1 cellular context compared by ENCODE assay signal in genomic region chr7:101299511-101300464, GRCh38.
A peak's percentile ranks its signal among the peaks of the same experiment; 100 is the strongest.
TF ChIP-seq lines count a peak whose summit lies in the region.

No MANE protein-coding gene starts in this region.

TF ChIP-seq in HepG2, 621 proteins besides CTCF, POLR2A, EP300 and RAD21 (continued from another document and continues in another):
- TF ChIP-seq MZF1 (CRISPR knock-in tag; IDR thresholded peaks at IDR 0.05; ENCODE audit: borderline replicate concordance) (no peak), ZNF775 (CRISPR knock-in tag; IDR thresholded peaks at IDR 0.05; ENCODE audit: borderline replicate concordance) (no peak), JARID2 (CRISPR knock-in tag; IDR thresholded peaks at IDR 0.05; ENCODE audit: insufficient replicate concordance) (no peak), ZFAT (CRISPR knock-in tag; conservative IDR thresholded peaks at IDR 0.05) (no peak), ZBTB1 (CRISPR knock-in tag; IDR thresholded peaks at IDR 0.05; ENCODE audit: borderline replicate concordance) (no peak), ZNF501 (CRISPR knock-in tag; IDR thresholded peaks at IDR 0.05) (0 out of 2 replicates have a peak, but pooled peaks have one; percentile 21), ZNF772 (CRISPR knock-in tag; IDR thresholded peaks at IDR 0.05) (no peak), KMT2B (CRISPR knock-in tag; IDR thresholded peaks at IDR 0.05) (no peak), RFXAP (CRISPR knock-in tag; IDR thresholded peaks at IDR 0.05; ENCODE audit: borderline replicate concordance) (no peak), FOSL1 (CRISPR knock-in tag; IDR thresholded peaks at IDR 0.05; ENCODE audit: borderline replicate concordance) (no peak), HMG20A (CRISPR knock-in tag; IDR thresholded peaks at IDR 0.05; ENCODE audit: borderline replicate concordance) (no peak), ZSCAN29 (CRISPR knock-in tag; conservative IDR thresholded peaks at IDR 0.05) (no peak), KDM1A (CRISPR knock-in tag; IDR thresholded peaks at IDR 0.05) (no peak), ZNF543 (CRISPR knock-in tag; IDR thresholded peaks at IDR 0.05) (no peak), ZFP41 (CRISPR knock-in tag; IDR thresholded peaks at IDR 0.05; ENCODE audit: borderline replicate concordance) (no peak), ZNF569 (CRISPR knock-in tag; IDR thresholded peaks at IDR 0.05; ENCODE audit: borderline replicate concordance) (no peak), ZNF329 (CRISPR knock-in tag; IDR thresholded peaks at IDR 0.05; ENCODE audit: low read depth) (no peak), ZNF747 (CRISPR knock-in tag; IDR thresholded peaks at IDR 0.05; ENCODE audit: borderline replicate concordance) (no peak), SAP130 (CRISPR knock-in tag; IDR thresholded peaks at IDR 0.05; ENCODE audit: low read depth) (no peak), STAG1 (CRISPR knock-in tag; IDR thresholded peaks at IDR 0.05) (no peak), ZBTB43 (CRISPR knock-in tag; conservative IDR thresholded peaks at IDR 0.05) (no peak), FOXM1 (CRISPR knock-in tag; IDR thresholded peaks at IDR 0.05) (no peak), HES4 (CRISPR knock-in tag; IDR thresholded peaks at IDR 0.05; ENCODE audit: borderline replicate concordance) (no peak), ZNF891 (CRISPR knock-in tag; IDR thresholded peaks at IDR 0.05) (0 out of 2 replicates have a peak, but pooled peaks have one; percentile 35), LBX2 (CRISPR knock-in tag; IDR thresholded peaks at IDR 0.05; ENCODE audit: borderline replicate concordance) (no peak), ZNF30 (CRISPR knock-in tag; IDR thresholded peaks at IDR 0.05) (no peak), CEBPB (IDR thresholded peaks at IDR 0.05; ENCODE audit: borderline replicate concordance, low read depth, low read length) (no peak), ZNF777 (CRISPR knock-in tag; IDR thresholded peaks at IDR 0.05) (peak; percentile 88), PAX8 (CRISPR knock-in tag; IDR thresholded peaks at IDR 0.05; ENCODE audit: borderline replicate concordance) (no peak), SMYD3 (CRISPR knock-in tag; IDR thresholded peaks at IDR 0.05) (no peak), IKZF1 (IDR thresholded peaks at IDR 0.05) (no peak), ZNF850 (CRISPR knock-in tag; conservative IDR thresholded peaks at IDR 0.05) (peak; percentile 65; the same call in 1 of the 2 replicates), SP2 (CRISPR knock-in tag; IDR thresholded peaks at IDR 0.05) (no peak), SATB2 (CRISPR knock-in tag; IDR thresholded peaks at IDR 0.05) (no peak), SOX5 (CRISPR knock-in tag; IDR thresholded peaks at IDR 0.05; ENCODE audit: borderline replicate concordance) (no peak), YY1 (IDR thresholded peaks at IDR 0.05; ENCODE audit: insufficient read depth, insufficient replicate concordance, low read depth, low read length) (no peak), ZNF549 (CRISPR knock-in tag; IDR thresholded peaks at IDR 0.05) (no peak), FOXP4 (CRISPR knock-in tag; IDR thresholded peaks at IDR 0.05) (no peak), ZBTB33 (CRISPR knock-in tag; IDR thresholded peaks at IDR 0.05) (peak; percentile 33; the same call in 1 of the 2 replicates), HMGA1 (CRISPR knock-in tag; conservative IDR thresholded peaks at IDR 0.05) (no peak), HNRNPLL (IDR thresholded peaks at IDR 0.05; ENCODE audit: low read depth, low read length, poor library complexity, severe bottlenecking) (peak; percentile 17), IRX3 (CRISPR knock-in tag; IDR thresholded peaks at IDR 0.05; ENCODE audit: borderline replicate concordance, low read depth) (no peak), REXO4 (CRISPR knock-in tag; IDR thresholded peaks at IDR 0.05; ENCODE audit: borderline replicate concordance) (no peak), MEIS2 (CRISPR knock-in tag; IDR thresholded peaks at IDR 0.05) (no peak), MIER3 (CRISPR knock-in tag; IDR thresholded peaks at IDR 0.05; ENCODE audit: borderline replicate concordance) (no peak), RORA (CRISPR knock-in tag; IDR thresholded peaks at IDR 0.05) (no peak), GPN1 (CRISPR knock-in tag; IDR thresholded peaks at IDR 0.05; ENCODE audit: borderline replicate concordance) (no peak), TCF12 (IDR thresholded peaks at IDR 0.05) (no peak), TCF12 (CRISPR knock-in tag; IDR thresholded peaks at IDR 0.05) (no peak), DPF2 (CRISPR knock-in tag; IDR thresholded peaks at IDR 0.05; ENCODE audit: borderline replicate concordance, low read depth) (no peak)
- TF ChIP-seq, protein P1, sequence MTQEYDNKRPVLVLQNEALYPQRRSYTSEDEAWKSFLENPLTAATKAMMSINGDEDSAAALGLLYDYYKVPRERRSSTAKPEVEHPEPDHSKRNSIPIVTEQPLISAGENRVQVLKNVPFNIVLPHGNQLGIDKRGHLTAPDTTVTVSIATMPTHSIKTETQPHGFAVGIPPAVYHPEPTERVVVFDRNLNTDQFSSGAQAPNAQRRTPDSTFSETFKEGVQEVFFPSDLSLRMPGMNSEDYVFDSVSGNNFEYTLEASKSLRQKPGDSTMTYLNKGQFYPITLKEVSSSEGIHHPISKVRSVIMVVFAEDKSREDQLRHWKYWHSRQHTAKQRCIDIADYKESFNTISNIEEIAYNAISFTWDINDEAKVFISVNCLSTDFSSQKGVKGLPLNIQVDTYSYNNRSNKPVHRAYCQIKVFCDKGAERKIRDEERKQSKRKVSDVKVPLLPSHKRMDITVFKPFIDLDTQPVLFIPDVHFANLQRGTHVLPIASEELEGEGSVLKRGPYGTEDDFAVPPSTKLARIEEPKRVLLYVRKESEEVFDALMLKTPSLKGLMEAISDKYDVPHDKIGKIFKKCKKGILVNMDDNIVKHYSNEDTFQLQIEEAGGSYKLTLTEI (CRISPR knock-in tag; conservative IDR thresholded peaks at IDR 0.05), result no peak
- TF ChIP-seq, protein P2, sequence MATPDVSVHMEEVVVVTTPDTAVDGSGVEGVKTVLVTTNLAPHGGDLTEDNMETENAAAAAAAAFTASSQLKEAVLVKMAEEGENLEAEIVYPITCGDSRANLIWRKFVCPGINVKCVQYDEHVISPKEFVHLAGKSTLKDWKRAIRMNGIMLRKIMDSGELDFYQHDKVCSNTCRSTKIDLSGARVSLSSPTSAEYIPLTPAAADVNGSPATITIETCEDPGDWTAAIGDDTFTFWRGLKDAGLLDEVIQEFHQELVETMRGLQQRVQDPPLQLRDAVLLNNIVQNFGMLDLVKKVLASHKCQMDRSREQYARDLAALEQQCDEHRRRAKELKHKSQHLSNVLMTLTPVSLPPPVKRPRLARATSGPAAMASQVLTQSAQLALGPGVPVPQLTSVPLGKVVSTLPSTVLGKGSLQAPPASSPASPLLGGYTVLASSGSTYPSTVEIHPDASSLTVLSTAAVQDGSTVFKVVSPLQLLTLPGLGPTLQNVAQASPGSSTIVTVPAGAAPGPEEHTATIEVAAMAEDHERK (CRISPR knock-in tag; IDR thresholded peaks at IDR 0.05; ENCODE audit: low read depth), result no peak
- TF ChIP-seq, protein P3, sequence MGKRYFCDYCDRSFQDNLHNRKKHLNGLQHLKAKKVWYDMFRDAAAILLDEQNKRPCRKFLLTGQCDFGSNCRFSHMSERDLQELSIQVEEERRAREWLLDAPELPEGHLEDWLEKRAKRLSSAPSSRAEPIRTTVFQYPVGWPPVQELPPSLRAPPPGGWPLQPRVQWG (CRISPR knock-in tag; IDR thresholded peaks at IDR 0.05; ENCODE audit: borderline replicate concordance, low read depth), result no peak
- TF ChIP-seq, protein P4, sequence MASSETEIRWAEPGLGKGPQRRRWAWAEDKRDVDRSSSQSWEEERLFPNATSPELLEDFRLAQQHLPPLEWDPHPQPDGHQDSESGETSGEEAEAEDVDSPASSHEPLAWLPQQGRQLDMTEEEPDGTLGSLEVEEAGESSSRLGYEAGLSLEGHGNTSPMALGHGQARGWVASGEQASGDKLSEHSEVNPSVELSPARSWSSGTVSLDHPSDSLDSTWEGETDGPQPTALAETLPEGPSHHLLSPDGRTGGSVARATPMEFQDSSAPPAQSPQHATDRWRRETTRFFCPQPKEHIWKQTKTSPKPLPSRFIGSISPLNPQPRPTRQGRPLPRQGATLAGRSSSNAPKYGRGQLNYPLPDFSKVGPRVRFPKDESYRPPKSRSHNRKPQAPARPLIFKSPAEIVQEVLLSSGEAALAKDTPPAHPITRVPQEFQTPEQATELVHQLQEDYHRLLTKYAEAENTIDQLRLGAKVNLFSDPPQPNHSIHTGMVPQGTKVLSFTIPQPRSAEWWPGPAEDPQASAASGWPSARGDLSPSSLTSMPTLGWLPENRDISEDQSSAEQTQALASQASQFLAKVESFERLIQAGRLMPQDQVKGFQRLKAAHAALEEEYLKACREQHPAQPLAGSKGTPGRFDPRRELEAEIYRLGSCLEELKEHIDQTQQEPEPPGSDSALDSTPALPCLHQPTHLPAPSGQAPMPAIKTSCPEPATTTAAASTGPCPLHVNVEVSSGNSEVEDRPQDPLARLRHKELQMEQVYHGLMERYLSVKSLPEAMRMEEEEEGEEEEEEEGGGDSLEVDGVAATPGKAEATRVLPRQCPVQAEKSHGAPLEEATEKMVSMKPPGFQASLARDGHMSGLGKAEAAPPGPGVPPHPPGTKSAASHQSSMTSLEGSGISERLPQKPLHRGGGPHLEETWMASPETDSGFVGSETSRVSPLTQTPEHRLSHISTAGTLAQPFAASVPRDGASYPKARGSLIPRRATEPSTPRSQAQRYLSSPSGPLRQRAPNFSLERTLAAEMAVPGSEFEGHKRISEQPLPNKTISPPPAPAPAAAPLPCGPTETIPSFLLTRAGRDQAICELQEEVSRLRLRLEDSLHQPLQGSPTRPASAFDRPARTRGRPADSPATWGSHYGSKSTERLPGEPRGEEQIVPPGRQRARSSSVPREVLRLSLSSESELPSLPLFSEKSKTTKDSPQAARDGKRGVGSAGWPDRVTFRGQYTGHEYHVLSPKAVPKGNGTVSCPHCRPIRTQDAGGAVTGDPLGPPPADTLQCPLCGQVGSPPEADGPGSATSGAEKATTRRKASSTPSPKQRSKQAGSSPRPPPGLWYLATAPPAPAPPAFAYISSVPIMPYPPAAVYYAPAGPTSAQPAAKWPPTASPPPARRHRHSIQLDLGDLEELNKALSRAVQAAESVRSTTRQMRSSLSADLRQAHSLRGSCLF (CRISPR knock-in tag; IDR thresholded peaks at IDR 0.05; ENCODE audit: borderline replicate concordance), result no peak
- TF ChIP-seq, protein P5, sequence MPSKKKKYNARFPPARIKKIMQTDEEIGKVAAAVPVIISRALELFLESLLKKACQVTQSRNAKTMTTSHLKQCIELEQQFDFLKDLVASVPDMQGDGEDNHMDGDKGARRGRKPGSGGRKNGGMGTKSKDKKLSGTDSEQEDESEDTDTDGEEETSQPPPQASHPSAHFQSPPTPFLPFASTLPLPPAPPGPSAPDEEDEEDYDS (CRISPR knock-in tag; IDR thresholded peaks at IDR 0.05), result no peak
- TF ChIP-seq, protein P6, sequence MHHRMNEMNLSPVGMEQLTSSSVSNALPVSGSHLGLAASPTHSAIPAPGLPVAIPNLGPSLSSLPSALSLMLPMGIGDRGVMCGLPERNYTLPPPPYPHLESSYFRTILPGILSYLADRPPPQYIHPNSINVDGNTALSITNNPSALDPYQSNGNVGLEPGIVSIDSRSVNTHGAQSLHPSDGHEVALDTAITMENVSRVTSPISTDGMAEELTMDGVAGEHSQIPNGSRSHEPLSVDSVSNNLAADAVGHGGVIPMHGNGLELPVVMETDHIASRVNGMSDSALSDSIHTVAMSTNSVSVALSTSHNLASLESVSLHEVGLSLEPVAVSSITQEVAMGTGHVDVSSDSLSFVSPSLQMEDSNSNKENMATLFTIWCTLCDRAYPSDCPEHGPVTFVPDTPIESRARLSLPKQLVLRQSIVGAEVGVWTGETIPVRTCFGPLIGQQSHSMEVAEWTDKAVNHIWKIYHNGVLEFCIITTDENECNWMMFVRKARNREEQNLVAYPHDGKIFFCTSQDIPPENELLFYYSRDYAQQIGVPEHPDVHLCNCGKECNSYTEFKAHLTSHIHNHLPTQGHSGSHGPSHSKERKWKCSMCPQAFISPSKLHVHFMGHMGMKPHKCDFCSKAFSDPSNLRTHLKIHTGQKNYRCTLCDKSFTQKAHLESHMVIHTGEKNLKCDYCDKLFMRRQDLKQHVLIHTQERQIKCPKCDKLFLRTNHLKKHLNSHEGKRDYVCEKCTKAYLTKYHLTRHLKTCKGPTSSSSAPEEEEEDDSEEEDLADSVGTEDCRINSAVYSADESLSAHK (CRISPR knock-in tag; IDR thresholded peaks at IDR 0.05; ENCODE audit: borderline replicate concordance), result no peak
